ENCODE assay signal across 20 cellular contexts in the genomic region with DNA sequence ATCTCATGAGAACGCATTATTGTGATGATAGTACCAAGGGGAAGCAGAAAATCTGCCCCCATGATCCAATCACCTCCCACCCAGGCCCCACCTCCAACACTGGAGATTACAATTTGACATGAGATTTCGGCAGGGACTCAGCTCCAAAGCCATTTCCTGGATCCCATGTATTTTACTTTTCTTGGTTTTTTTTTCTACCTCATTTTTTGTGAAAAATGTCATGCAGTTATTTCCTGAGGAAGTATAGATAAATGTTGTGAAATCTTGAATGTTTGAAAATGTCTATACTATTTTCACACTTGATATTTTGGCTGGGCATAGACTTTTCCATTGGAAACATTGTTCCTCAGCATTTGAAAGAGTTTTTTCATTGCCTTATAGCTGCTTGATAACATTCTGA.
"Had no signal": no experiment of that assay in that cellular context is flagged by ENCODE, and none has a peak within 500 bp of the region (broad histone marks: within the 10 kb centered on the region; RNA-seq: fewer than 3 reads in every experiment).

No MANE protein-coding gene starts in this region.

- H3K9me3 ChIP-seq: gastrocnemius medialis, psoas muscle, right lobe of liver, tibial artery, upper lobe of left lung, uterus had no signal

- H3K4me3 Mint-ChIP-seq: nephron progenitor cell; stimulated activated memory B cell treated with anti-CD40 and anti-IgM and Interleukin-4, amounts not matched to agents 10 μg/mL and 1 μg/mL and 100 μg/mL, for 72 hours; stimulated activated naive CD8-positive, alpha-beta T cell treated with anti-CD3 and anti-CD28 coated beads, Interleukin-15, Interleukin-2, amounts not matched to agents 100 ng/mL and 50 ng/mL, for 24 hours had no signal

- H3K27ac ChIP-seq: dorsolateral prefrontal cortex, gastrocnemius medialis, left ventricle myocardium inferior, psoas muscle, right lobe of liver, tibial artery, upper lobe of left lung, uterus had no signal

- H3K4me3 ChIP-seq: dorsolateral prefrontal cortex, gastrocnemius medialis, left ventricle myocardium inferior, lung, psoas muscle, right lobe of liver, tibial artery, upper lobe of left lung, uterus had no signal

- H3K36me3 ChIP-seq: gastrocnemius medialis, left ventricle myocardium inferior, right lobe of liver, tibial artery, upper lobe of left lung, uterus had no signal

- H3K27me3 ChIP-seq: dorsolateral prefrontal cortex, gastrocnemius medialis, right lobe of liver, tibial artery, upper lobe of left lung, uterus had no signal

- H3K4me1 ChIP-seq: gastrocnemius medialis, left ventricle myocardium inferior, psoas muscle, right lobe of liver, tibial artery, upper lobe of left lung, uterus had no signal

- H3K27me3 Mint-ChIP-seq: stimulated activated memory B cell treated with anti-CD40 and anti-IgM and Interleukin-4, amounts not matched to agents 10 μg/mL and 1 μg/mL and 100 μg/mL, for 72 hours; stimulated activated naive CD8-positive, alpha-beta T cell treated with anti-CD3 and anti-CD28 coated beads, Interleukin-15, Interleukin-2, amounts not matched to agents 100 ng/mL and 50 ng/mL, for 24 hours had no signal

- H3K4me1 Mint-ChIP-seq: naive thymus-derived CD4-positive, alpha-beta T cell; nephron progenitor cell; stimulated activated memory B cell treated with anti-CD40 and anti-IgM and Interleukin-4, amounts not matched to agents 10 μg/mL and 1 μg/mL and 100 μg/mL, for 72 hours had no signal

- H3K9me3 Mint-ChIP-seq: stimulated activated naive CD8-positive, alpha-beta T cell treated with anti-CD3 and anti-CD28 coated beads, Interleukin-15, Interleukin-2, amounts not matched to agents 100 ng/mL and 50 ng/mL, for 24 hours had no signal

- H3K27ac Mint-ChIP-seq: nephron progenitor cell; stimulated activated memory B cell treated with anti-CD40 and anti-IgM and Interleukin-4, amounts not matched to agents 10 μg/mL and 1 μg/mL and 100 μg/mL, for 72 hours; stimulated activated naive CD8-positive, alpha-beta T cell treated with anti-CD3 and anti-CD28 coated beads, Interleukin-15, Interleukin-2, amounts not matched to agents 100 ng/mL and 50 ng/mL, for 24 hours had no signal

- DNase-seq: cortex of kidney; dorsolateral prefrontal cortex; effector CD8-positive, alpha-beta T cell; gastrocnemius medialis; glutamatergic neuron; kidney; left cardiac atrium; left ventricle myocardium inferior; naive thymus-derived CD4-positive, alpha-beta T cell; nephron progenitor cell; psoas muscle; retina; right lobe of liver; stimulated activated CD4-positive, alpha-beta T cell treated with anti-CD3 and anti-CD28 coated beads, Interleukin-4, amount 100 ng/mL, for 1 hour; tibial artery; upper lobe of left lung; uterus had no signal
